1 cellular context compared by ENCODE assay signal in the genomic region with DNA sequence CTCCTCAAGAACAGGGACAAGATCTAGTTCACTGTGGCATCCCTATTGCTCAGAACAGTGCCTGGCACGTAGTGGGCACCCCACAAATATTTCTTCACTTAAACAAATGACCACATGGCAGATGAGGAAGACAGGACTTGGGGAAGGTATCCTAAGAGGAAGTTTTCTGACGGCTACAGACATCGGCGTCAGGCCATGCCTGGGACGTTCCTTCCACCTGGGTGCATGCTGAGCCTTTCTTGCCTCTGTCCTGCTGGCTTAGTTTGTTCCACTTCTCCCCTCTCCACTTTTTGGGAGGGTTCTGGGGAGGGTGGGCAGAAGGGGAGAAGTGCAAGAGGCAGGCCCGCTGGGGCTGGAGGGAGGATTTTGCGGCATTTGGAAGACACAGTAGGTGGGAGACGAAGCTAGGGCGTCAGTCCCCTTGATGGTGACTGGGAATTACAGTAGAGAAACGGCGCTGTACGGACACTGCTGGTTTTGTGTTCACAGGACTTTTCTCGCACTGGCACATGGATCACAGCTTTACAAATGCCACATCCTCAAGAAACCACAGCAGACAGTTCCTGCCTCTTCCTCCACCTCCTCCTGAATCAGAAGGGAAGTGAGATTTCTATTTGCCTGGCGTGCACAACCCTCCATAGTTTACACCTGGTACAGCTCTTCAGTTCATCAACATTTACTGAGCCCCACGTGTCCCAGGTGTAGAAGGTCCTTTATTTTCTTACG.
TF ChIP-seq lines count a peak whose summit lies in the region.

No MANE protein-coding gene starts in this region.

TF ChIP-seq in GM12878, 131 proteins besides CTCF, POLR2A, EP300 and RAD21:
- no peak for TF ChIP-seq CREM (IDR thresholded peaks at IDR 0.05; ENCODE audit: low read depth)
- TF ChIP-seq SPI1 (IDR thresholded peaks at IDR 0.05; ENCODE audit: borderline replicate concordance, insufficient read depth, low read depth, low read length), result peak; percentile 48
- TF ChIP-seq, protein P1, sequence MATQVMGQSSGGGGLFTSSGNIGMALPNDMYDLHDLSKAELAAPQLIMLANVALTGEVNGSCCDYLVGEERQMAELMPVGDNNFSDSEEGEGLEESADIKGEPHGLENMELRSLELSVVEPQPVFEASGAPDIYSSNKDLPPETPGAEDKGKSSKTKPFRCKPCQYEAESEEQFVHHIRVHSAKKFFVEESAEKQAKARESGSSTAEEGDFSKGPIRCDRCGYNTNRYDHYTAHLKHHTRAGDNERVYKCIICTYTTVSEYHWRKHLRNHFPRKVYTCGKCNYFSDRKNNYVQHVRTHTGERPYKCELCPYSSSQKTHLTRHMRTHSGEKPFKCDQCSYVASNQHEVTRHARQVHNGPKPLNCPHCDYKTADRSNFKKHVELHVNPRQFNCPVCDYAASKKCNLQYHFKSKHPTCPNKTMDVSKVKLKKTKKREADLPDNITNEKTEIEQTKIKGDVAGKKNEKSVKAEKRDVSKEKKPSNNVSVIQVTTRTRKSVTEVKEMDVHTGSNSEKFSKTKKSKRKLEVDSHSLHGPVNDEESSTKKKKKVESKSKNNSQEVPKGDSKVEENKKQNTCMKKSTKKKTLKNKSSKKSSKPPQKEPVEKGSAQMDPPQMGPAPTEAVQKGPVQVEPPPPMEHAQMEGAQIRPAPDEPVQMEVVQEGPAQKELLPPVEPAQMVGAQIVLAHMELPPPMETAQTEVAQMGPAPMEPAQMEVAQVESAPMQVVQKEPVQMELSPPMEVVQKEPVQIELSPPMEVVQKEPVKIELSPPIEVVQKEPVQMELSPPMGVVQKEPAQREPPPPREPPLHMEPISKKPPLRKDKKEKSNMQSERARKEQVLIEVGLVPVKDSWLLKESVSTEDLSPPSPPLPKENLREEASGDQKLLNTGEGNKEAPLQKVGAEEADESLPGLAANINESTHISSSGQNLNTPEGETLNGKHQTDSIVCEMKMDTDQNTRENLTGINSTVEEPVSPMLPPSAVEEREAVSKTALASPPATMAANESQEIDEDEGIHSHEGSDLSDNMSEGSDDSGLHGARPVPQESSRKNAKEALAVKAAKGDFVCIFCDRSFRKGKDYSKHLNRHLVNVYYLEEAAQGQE (IDR thresholded peaks at IDR 0.05; ENCODE audit: low read depth, low read length), result no peak
